3 cellular contexts compared by ENCODE assay signal in the genomic region with DNA sequence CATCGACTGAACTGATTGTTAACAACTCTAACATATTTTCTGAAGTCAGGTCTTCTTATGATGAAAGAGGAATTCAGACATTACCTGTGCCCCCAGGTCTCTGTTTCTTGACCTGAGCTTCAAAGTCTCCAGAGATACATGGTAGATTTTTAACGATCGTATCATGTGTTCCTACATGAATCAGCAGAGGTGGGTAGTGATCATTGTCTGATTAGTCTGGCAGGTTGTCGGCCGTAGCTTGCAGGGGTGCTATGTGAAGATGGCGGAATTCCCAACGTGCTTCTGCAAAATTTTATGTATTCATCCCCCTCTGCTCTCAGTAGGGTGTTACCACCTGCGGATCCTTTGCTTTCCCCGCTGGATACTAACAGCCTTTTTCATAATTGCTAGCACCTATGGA.
"Had no signal": no experiment of that assay in that cellular context is flagged by ENCODE, and none has a peak within 500 bp of the region (broad histone marks: within the 10 kb centered on the region; RNA-seq: fewer than 3 reads in every experiment).

No MANE protein-coding gene starts in this region.

- DNase-seq: GDM1, GF-D8 had no signal

- H3K4me3 ChIP-seq: GM12878 had no signal

- ATAC-seq: GM12878 had no signal
